In the genomic region with DNA sequence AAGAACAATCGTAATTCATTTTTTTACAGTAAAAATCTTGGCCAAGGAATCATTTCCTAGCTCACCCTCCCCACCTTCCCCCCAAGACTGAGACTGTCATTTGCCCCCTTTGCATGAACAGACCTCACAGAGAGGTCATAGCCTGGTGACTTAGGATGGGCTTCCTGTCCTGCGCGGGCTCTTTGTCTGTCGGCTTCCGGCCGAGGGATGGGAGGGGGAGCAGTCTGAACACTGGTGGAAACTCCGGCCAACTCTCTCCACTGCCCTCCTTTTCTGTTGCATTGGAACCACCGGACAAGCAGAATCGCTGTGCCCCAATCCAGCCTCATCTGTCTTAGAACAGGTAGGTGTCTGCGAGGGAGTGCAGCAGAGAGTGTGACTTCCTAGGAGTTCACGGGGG, we compare ENCODE assay signal across 18 cellular contexts. TPM values are rescaled to one million over a fixed set of nuclear protein-coding genes. Genes with fewer than 3 reads are reported as not detected.
"Had no signal": no experiment of that assay in that cellular context is flagged by ENCODE, and none has a peak within 500 bp of the region (broad histone marks: within the 10 kb centered on the region; RNA-seq: fewer than 3 reads in every experiment).

No MANE protein-coding gene starts in this region.

- ATAC-seq: esophagus mucosa; natural killer cell; sciatic nerve; stimulated activated naive CD8-positive, alpha-beta T cell treated with anti-CD3 and anti-CD28 coated beads, Interleukin-15, amount 100 ng/mL, for 72 hours had no signal

- H3K36me3 ChIP-seq: prostate gland, upper lobe of left lung had no signal

- H3K4me1 ChIP-seq: prostate gland had no signal

- H3K9me3 ChIP-seq: prostate gland, upper lobe of left lung had no signal

- H3K27ac Mint-ChIP-seq: activated naive CD8-positive, alpha-beta T cell treated with anti-CD3 and anti-CD28 coated beads, Interleukin-2, amount 10 ng/mL, durations not matched to agents 7 days and 5 days; natural killer cell; stimulated activated naive CD8-positive, alpha-beta T cell treated with anti-CD3 and anti-CD28 coated beads, Interleukin-15, amount 100 ng/mL, for 72 hours had no signal

- H3K9me3 Mint-ChIP-seq: activated naive CD8-positive, alpha-beta T cell treated with anti-CD3 and anti-CD28 coated beads, Interleukin-2, amount 10 ng/mL, durations not matched to agents 7 days and 5 days; stimulated activated naive CD8-positive, alpha-beta T cell treated with anti-CD3 and anti-CD28 coated beads, Interleukin-15, amount 100 ng/mL, for 72 hours had no signal

- H3K27me3 ChIP-seq: dorsolateral prefrontal cortex, upper lobe of left lung had no signal

- H3K4me3 Mint-ChIP-seq: activated naive CD8-positive, alpha-beta T cell treated with anti-CD3 and anti-CD28 coated beads, Interleukin-2, amount 10 ng/mL, durations not matched to agents 7 days and 5 days; natural killer cell; stimulated activated naive CD8-positive, alpha-beta T cell treated with anti-CD3 and anti-CD28 coated beads, Interleukin-15, amount 100 ng/mL, for 72 hours had no signal

- DNase-seq: activated CD4-positive, alpha-beta T cell treated with anti-CD3 and anti-CD28 coated beads, Interleukin-2, amount 50 U/mL, for 4 hours; activated CD4-positive, CD25-positive, alpha-beta regulatory T cell treated with anti-CD3 and anti-CD28 coated beads, Interleukin-2, amount 50 U/mL, for 72 hours; activated naive CD4-positive, alpha-beta T cell; activated naive CD8-positive, alpha-beta T cell treated with anti-CD3 and anti-CD28 coated beads, Interleukin-2, amount 10 ng/mL, durations not matched to agents 7 days and 5 days; activated T-cell treated with anti-CD3 and anti-CD28 coated beads for 4 hours; cerebellar nuclear complex; dorsolateral prefrontal cortex; hypothalamus; kidney glomerular epithelial cell; natural killer cell; stimulated activated CD4-positive, alpha-beta T cell treated with anti-CD3 and anti-CD28 coated beads, Interleukin-1b, Interleukin-23, amount 100 ng/mL, for 48 hours; stimulated activated naive CD8-positive, alpha-beta T cell treated with anti-CD3 and anti-CD28 coated beads, Interleukin-15, amount 100 ng/mL, for 72 hours; T-helper 9 cell; upper lobe of left lung had no signal

- H3K27ac ChIP-seq: dorsolateral prefrontal cortex, prostate gland had no signal

- H3K4me3 ChIP-seq: dorsolateral prefrontal cortex, lung, prostate gland, upper lobe of left lung had no signal

- H3K36me3 Mint-ChIP-seq: activated naive CD8-positive, alpha-beta T cell treated with anti-CD3 and anti-CD28 coated beads, Interleukin-2, amount 10 ng/mL, durations not matched to agents 7 days and 5 days; natural killer cell had no signal

RNA-seq across cellular contexts. Expression of gene TEAD1, which starts 41.7 kb away (rescaled TPM):
- total RNA-seq: activated naive CD8-positive, alpha-beta T cell treated with anti-CD3 and anti-CD28 coated beads, Interleukin-2, amount 10 ng/mL, durations not matched to agents 7 days and 5 days; natural killer cell had no signal
